Comparison of ENCODE assay signal across 1 cellular context in the genomic region with DNA sequence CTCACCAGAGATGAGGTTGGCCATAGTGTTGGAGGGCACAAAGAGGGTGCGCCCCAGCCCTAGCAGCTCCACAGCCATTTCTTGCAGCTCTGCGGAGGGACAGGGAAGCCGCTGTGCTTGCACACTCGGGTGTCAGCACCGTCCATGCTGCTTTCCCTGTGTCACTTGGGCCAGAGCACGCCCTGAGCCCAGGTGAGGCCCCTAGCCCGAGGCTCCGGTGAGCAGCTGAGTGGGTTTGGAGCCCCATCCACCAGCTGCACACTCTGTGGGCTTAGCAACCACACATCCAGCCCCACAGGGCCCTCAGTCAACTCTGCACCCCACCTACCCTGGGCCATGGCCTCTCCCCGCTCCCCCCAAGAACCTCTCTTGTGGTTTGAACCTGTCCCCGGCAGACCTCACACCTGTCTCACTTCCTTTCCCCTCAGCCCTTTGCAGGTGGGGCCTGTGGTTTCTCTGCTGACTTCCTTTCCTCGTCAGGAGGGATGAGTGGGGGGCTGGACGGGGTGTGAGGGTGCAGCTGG.
TF ChIP-seq lines count a peak whose summit lies in the region.

No MANE protein-coding gene starts in this region.

TF ChIP-seq in HepG2, 621 proteins besides CTCF, POLR2A, EP300 and RAD21:
- no peak for TF ChIP-seq TAF15 (IDR thresholded peaks at IDR 0.05; ENCODE audit: low read depth, low read length, poor library complexity, severe bottlenecking)
- peak; percentile 21 for TF ChIP-seq AGO1 (IDR thresholded peaks at IDR 0.05; ENCODE audit: low read depth, low read length, poor library complexity, severe bottlenecking)
- TF ChIP-seq, protein P1, sequence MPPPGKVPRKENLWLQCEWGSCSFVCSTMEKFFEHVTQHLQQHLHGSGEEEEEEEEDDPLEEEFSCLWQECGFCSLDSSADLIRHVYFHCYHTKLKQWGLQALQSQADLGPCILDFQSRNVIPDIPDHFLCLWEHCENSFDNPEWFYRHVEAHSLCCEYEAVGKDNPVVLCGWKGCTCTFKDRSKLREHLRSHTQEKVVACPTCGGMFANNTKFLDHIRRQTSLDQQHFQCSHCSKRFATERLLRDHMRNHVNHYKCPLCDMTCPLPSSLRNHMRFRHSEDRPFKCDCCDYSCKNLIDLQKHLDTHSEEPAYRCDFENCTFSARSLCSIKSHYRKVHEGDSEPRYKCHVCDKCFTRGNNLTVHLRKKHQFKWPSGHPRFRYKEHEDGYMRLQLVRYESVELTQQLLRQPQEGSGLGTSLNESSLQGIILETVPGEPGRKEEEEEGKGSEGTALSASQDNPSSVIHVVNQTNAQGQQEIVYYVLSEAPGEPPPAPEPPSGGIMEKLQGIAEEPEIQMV (CRISPR knock-in tag; IDR thresholded peaks at IDR 0.05; ENCODE audit: low read depth): no peak
- no peak for TF ChIP-seq ZNF709 (CRISPR knock-in tag; IDR thresholded peaks at IDR 0.05)
- no peak for TF ChIP-seq ZNF720 (CRISPR knock-in tag; IDR thresholded peaks at IDR 0.05)
